Comparison of ENCODE assay signal across 8 cellular contexts in genomic region chr1:119713538-119714456, GRCh38. TPM values are rescaled to one million over a fixed set of nuclear protein-coding genes. Genes with fewer than 3 reads are reported as not detected.
DNase-seq lines count a peak whose midpoint lies in the region; ATAC-seq, FAIRE-seq and TF ChIP-seq lines count a peak whose summit lies in the region.

No MANE protein-coding gene starts in this region.

- H3K4me2 ChIP-seq in K562 (ENCODE audit: insufficient read depth, low read length): peak overlapping the region; percentile 90

- peaks cover 52% of the 10 kb centered on the region for H3K79me2 ChIP-seq in K562 (ENCODE audit: control insufficient read depth, insufficient read depth, low read length)

- H3K4me3 ChIP-seq in K562 (peak overlapping the region; percentile 68; the same call in 1 of the 2 replicates), kidney (ENCODE audit: low read length in 2 of 2) (peak overlapping the region; percentile 20 to 70), upper lobe of right lung (peak overlapping the region; percentile 56)

- H3K9ac ChIP-seq in K562 (ENCODE audit: insufficient read depth in 1 of 2, low read depth in 2 of 2, low read length in 2 of 2): peak overlapping the region in 1 of 2 experiments; percentile 68; a peak in 3 of 4 replicates
- H3K9ac ChIP-seq in kidney (ENCODE audit: low read length in 2 of 2): peak overlapping the region in 1 of 2 donors; percentile 49

- H3K4me1 ChIP-seq in K562 (replicated peaks in 1 of 2; ENCODE audit: control insufficient read depth in 2 of 2, insufficient read depth in 2 of 2, low read length in 2 of 2) (peaks cover 17 to 30% of the 10 kb centered on the region in 2 experiments), kidney (ENCODE audit: control insufficient read depth in 1 of 2, insufficient read depth in 1 of 2, low read depth in 1 of 2, low read length in 2 of 2) (peaks cover 0 to 24% of the 10 kb centered on the region in 2 donors), upper lobe of right lung (no peaks in the 10 kb centered on the region)

- peaks cover 30% of the 10 kb centered on the region for H4K20me1 ChIP-seq in K562 (replicated peaks; ENCODE audit: control insufficient read depth, insufficient read depth, low read length)

- ATAC-seq in K562 (no peak), upper lobe of right lung (no peak), esophagus mucosa (no peak)

- in situ Hi-C loops in K562 (cut with MboI): no loop called here

- POLR2A ChIA-PET in K562 (lab: Yijun Ruan, JAX): interaction anchor here (0.6 to 2.7 kb wide), 6 partner anchors 11 to 30 kb away, joined by 3 to 10 read pairs (median 3); no protein-coding TSS in a partner anchor

- TF ChIP-seq POLR2A in K562 (conservative IDR thresholded peaks at IDR 0.05): no peak

- H3K27me3 ChIP-seq in K562 (ENCODE audit: control insufficient read depth in 2 of 2, insufficient read depth in 2 of 2, low read length in 2 of 2): peaks cover 0 to 8% of the 10 kb centered on the region in 2 experiments; a peak in 3 of 5 replicates
- no peaks in the 10 kb centered on the region for H3K27me3 ChIP-seq in upper lobe of right lung

- CTCF ChIA-PET in K562 (lab: Yijun Ruan, JAX; ENCODE audit: low intra/inter-chr PET ratio): no interaction called here

- whole genome bisulfite sequencing in K562 (ENCODE audit: insufficient coverage, low coverage, missing lambda C conversion rate): 35% methylated on average over 8 of the region's 8 CpGs

- no peak for TF ChIP-seq RAD21 in K562 (CRISPR knock-in tag; conservative IDR thresholded peaks at IDR 0.05 in 1 of 2, IDR thresholded peaks at IDR 0.05 in 1 of 2)

- TF ChIP-seq CTCF in K562 (IDR thresholded peaks at IDR 0.05 in 2 of 3, conservative IDR thresholded peaks at IDR 0.05 in 1 of 3; ENCODE audit: insufficient read depth in 2 of 3, low read depth in 1 of 3, low read length in 3 of 3) (no peak), kidney (IDR thresholded peaks at IDR 0.05; ENCODE audit: borderline replicate concordance, extremely low read depth, insufficient read depth) (no peak), upper lobe of right lung (IDR thresholded peaks at IDR 0.05) (no peak)

- intact Hi-C loops in K562 (cut with micrococcal nuclease): loop anchor here (2.0 to 5.0 kb wide), 2 partner anchors 23 to 36 kb away; no protein-coding TSS in a partner anchor
- intact Hi-C loops in kidney (cut with DNase I): no loop called here
- intact Hi-C loops in upper lobe of right lung (cut with DNase I): no loop called here

- BruUV-seq in K562 (replicated peaks; lab: Mats Ljungman, UMichigan): no TSS peak

- no peak for TF ChIP-seq EP300 in K562 (IDR thresholded peaks at IDR 0.05; ENCODE audit: low read length)

- FAIRE-seq in K562 (lab: Jason Lieb, UNC) (no peak), kidney (lab: Jason Lieb, UNC) (no peak)

- DNase-seq in DMS153 (lab: John Stamatoyannopoulos, UW): peak; percentile 34
- peak; percentile 12 for DNase-seq in NCI-H146 treated with DMSO at 0.1 percent for 48 hours (lab: John Stamatoyannopoulos, UW; ENCODE audit: unreplicated experiment)
- DNase-seq in K562 (ENCODE audit: extremely low read depth in 1 of 4, low spot score in 3 of 4): no peak
- no peak for DNase-seq in kidney
- DNase-seq in upper lobe of right lung: no peak
- DNase-seq in kidney tubule cell (ENCODE audit: low spot score): no peak
- DNase-seq in mucosa of gallbladder (ENCODE audit: low spot score): no peak

- peak overlapping the region; percentile 68 for H2AFZ ChIP-seq in K562 (ENCODE audit: low read depth, low read length)

- H3K9me1 ChIP-seq in K562 (ENCODE audit: control insufficient read depth, insufficient read depth, low read length): no peaks in the 10 kb centered on the region

- H3K36me3 ChIP-seq in K562 (ENCODE audit: control insufficient read depth, insufficient read depth, low read length) (no peaks in the 10 kb centered on the region), kidney (ENCODE audit: control insufficient read depth in 1 of 2, insufficient read depth in 2 of 2, low read length in 2 of 2) (no peaks in the 10 kb centered on the region), upper lobe of right lung (no peaks in the 10 kb centered on the region)

- H3K27ac ChIP-seq in K562 (ENCODE audit: extremely low read depth, low read depth, low read length): peak overlapping the region; percentile 11; the same call in 1 of the 3 replicates
- peak overlapping the region; percentile 19 to 26 for H3K27ac ChIP-seq in kidney (ENCODE audit: low read depth in 2 of 2, low read length in 2 of 2)
- H3K27ac ChIP-seq in upper lobe of right lung: no peak overlapping the region

- H3K9me3 ChIP-seq in K562 (replicated peaks; ENCODE audit: control insufficient read depth, insufficient read depth, low read depth, low read length): no peaks in the 10 kb centered on the region
- no peaks in the 10 kb centered on the region for H3K9me3 ChIP-seq in kidney (ENCODE audit: control insufficient read depth in 1 of 2, low read length in 2 of 2)
- no peaks in the 10 kb centered on the region for H3K9me3 ChIP-seq in upper lobe of right lung

TF ChIP-seq in K562, 482 proteins besides CTCF, POLR2A, EP300 and RAD21 (continues in another document):
- TF ChIP-seq POLR2B (IDR thresholded peaks at IDR 0.05; ENCODE audit: low read depth, partially characterized antibody): no peak
- TF ChIP-seq PRMT5 (CRISPR knock-in tag; IDR thresholded peaks at IDR 0.05): no peak
- TF ChIP-seq MBD1 (CRISPR knock-in tag; IDR thresholded peaks at IDR 0.05): no peak

RNA-seq across cellular contexts. Expression of gene PHGDH, which starts 2.1 kb away (rescaled TPM):
- 36.0 and 39.7 TPM in 2 replicates for total RNA-seq in K562 (2011; cell fraction: chromatin; rRNA removed; ENCODE audit: low replicate concordance)
- 29.1 and 29.2 TPM in 2 replicates for total RNA-seq in K562 (2011; cell fraction: nucleolus; rRNA removed)
- 31.7 TPM in 2 replicates for total RNA-seq in K562 (2011; cell fraction: nucleoplasm; rRNA removed)
- total RNA-seq in K562 (2014; rRNA removed) (59.3 and 65.5 TPM in 2 replicates), K562 (2014; rRNA removed; fragmentation: Illumina TruSeq; extraction: Trizol) (36.2 and 36.8 TPM in 2 replicates), K562 (2015; rRNA removed; fragmentation: Illumina TruSeq; extraction: Trizol) (12.1 and 12.9 TPM in 2 replicates), K562 (2021) (61.6 and 78.8 TPM in 2 replicates), kidney (71.9 TPM), upper lobe of right lung (51.7 TPM), esophagus mucosa (108 TPM), mucosa of gallbladder (12.8 TPM)
- polyA plus RNA-seq in K562 (2011; rRNA removed) (6.7 and 25.1 TPM in 2 replicates), K562 (2014; fragmentation: Illumina TruSeq; extraction: Trizol) (57.9 and 63.6 TPM in 2 replicates), K562 (2014; fragmentation: Nextera tagmentation; extraction: Ambion mirVana) (10 to 100 TPM in 1 of 2 experiments, 1 to 10 TPM in 1; 8.6 to 14.7 TPM), K562 (2014; rRNA removed) (71.5 and 84.2 TPM in 2 replicates), kidney (ENCODE audit: insufficient read depth, low read depth, low replicate concordance) (126 TPM)
- polyA plus RNA-seq in K562 (2011; cell fraction: cytosol; rRNA removed): 7.6 and 14.9 TPM in 2 replicates
- polyA plus RNA-seq in K562 (2011; cell fraction: nucleus; rRNA removed): 12.3 and 25.6 TPM in 2 replicates
- 40.8 and 809 TPM in 2 replicates for polyA plus RNA-seq in K562 (2012)
- polyA minus RNA-seq in K562 (2011; rRNA and poly(A)+ RNA removed): 11.2 and 33.6 TPM in 2 replicates
- 5.7 and 28.2 TPM in 2 replicates for polyA minus RNA-seq in K562 (2011; cell fraction: cytosol; rRNA and poly(A)+ RNA removed)
- 7.8 and 23.7 TPM in 2 replicates for polyA minus RNA-seq in K562 (2011; cell fraction: nucleus; rRNA and poly(A)+ RNA removed)

RNA-seq across cellular contexts. Expression of gene HMGCS2, which starts 54.9 kb away (rescaled TPM):
- total RNA-seq in K562 (2011; cell fraction: chromatin; rRNA removed; ENCODE audit: low replicate concordance): not detected in 2 replicates
- total RNA-seq in K562 (2011; cell fraction: nucleolus; rRNA removed): not detected in 2 replicates
- total RNA-seq in K562 (2011; cell fraction: nucleoplasm; rRNA removed): not detected in 2 replicates
- total RNA-seq in K562 (2014; rRNA removed): not detected in 2 replicates
- total RNA-seq in K562 (2014; rRNA removed; fragmentation: Illumina TruSeq; extraction: Trizol): not detected in 2 replicates
- not detected in 2 replicates for total RNA-seq in K562 (2015; rRNA removed; fragmentation: Illumina TruSeq; extraction: Trizol)
- total RNA-seq in K562 (2021): 0.13 and 0.18 TPM in 2 replicates
- not detected in 2 replicates for polyA plus RNA-seq in K562 (2011; rRNA removed)
- not detected in 2 replicates for polyA plus RNA-seq in K562 (2011; cell fraction: cytosol; rRNA removed)
- not detected in 2 replicates for polyA plus RNA-seq in K562 (2011; cell fraction: nucleus; rRNA removed)
- polyA plus RNA-seq in K562 (2012): not detected in 2 replicates
- not detected in 2 replicates for polyA plus RNA-seq in K562 (2014; fragmentation: Illumina TruSeq; extraction: Trizol)
- polyA plus RNA-seq in K562 (2014; fragmentation: Nextera tagmentation; extraction: Ambion mirVana): not detected
- polyA plus RNA-seq in K562 (2014; rRNA removed): not detected in 2 replicates
- polyA minus RNA-seq in K562 (2011; rRNA and poly(A)+ RNA removed): not detected in 2 replicates
- not detected in 2 replicates for polyA minus RNA-seq in K562 (2011; cell fraction: cytosol; rRNA and poly(A)+ RNA removed)
- polyA minus RNA-seq in K562 (2011; cell fraction: nucleus; rRNA and poly(A)+ RNA removed): not detected in 2 replicates
- total RNA-seq in kidney: 3.9 TPM
- polyA plus RNA-seq in kidney (ENCODE audit: insufficient read depth, low read depth, low replicate concordance): 163 TPM
- not detected for total RNA-seq in upper lobe of right lung
- 0.76 TPM for total RNA-seq in esophagus mucosa
- total RNA-seq in mucosa of gallbladder: 22.1 TPM

Comparison
In these comparisons a context has a peak if more than half of its experiments do, and no peak if none do; other contexts are left out.
1. DNase-seq: peak in DMS153 (single experiment) and NCI-H146 treated with DMSO at 0.1 percent for 48 hours (single experiment); none in K562 (0 of 4), kidney (single experiment), upper lobe of right lung (single experiment), kidney tubule cell (single experiment) and mucosa of gallbladder (single experiment).
2. Peak in every context shown above with its lines, with median percentiles within 50 percentile points of each other: H3K4me3 ChIP-seq.